Comparison of ENCODE assay signal across 8 cellular contexts in the genomic region with DNA sequence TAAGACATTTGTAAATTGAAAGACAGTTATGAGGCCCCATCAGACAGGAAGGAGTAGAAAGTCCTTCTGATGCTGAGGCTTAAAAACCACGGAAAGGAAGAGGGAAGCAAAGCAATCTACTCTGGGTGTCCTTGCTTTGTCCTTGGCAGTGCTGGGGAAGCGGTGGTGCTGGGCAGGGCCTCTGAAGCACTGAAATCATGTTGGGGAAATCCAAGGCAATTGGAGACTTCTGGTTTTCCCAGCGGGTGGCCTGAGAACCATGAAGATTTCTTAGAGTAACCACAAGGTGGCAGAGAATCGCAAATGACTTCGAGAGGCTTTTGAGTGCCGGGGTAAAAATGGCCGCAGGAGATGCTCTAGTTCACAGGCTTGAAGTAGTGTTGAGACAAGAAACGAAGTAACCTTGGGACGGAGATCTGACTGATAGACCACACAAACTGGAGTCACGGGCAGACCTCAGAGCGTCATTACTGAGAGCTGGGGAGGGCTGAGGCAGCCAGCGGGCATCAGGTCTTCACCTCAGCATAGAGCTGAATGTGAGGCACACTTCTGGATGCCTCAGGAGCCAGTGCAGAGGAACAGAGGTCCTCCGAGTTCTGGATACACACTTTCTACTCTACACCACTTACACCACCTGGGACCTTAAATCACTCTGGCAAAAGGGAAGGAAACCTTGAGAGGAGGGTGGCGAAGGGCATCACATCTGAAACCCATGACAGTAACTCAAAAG.
A peak's percentile ranks its signal among the peaks of the same experiment; 100 is the strongest.
DNase-seq lines count a peak whose midpoint lies in the region; ATAC-seq, FAIRE-seq and TF ChIP-seq lines count a peak whose summit lies in the region.

No MANE protein-coding gene starts in this region.

- H3K36me3 ChIP-seq in body of pancreas (replicated peaks in 1 of 2; ENCODE audit: insufficient read depth in 1 of 2, low read depth in 2 of 2) (no peaks in the 10 kb centered on the region), right lobe of liver (no peaks in the 10 kb centered on the region), suprapubic skin (no peaks in the 10 kb centered on the region)

- TF ChIP-seq EP300 in suprapubic skin (IDR thresholded peaks at IDR 0.05) = no peak

- intact Hi-C loops in body of pancreas (cut with DNase I) = loop anchor here (10.0 kb wide), 1 partner anchor 273 kb away; no protein-coding TSS in a partner anchor
- intact Hi-C loops in right lobe of liver (cut with DNase I) = loop anchor here (10.0 kb wide), 2 partner anchors 183 to 213 kb away; no protein-coding TSS in a partner anchor

- H3K27ac ChIP-seq in body of pancreas = no peak overlapping the region
- H3K27ac ChIP-seq in right lobe of liver = no peak overlapping the region
- H3K27ac ChIP-seq in suprapubic skin = no peak overlapping the region

- DNase-seq in D721Med (ENCODE audit: insufficient read length, low spot score) = no peak
- DNase-seq in HuH-7.5 (ENCODE audit: low spot score) = peak; percentile 7
- DNase-seq in T-helper 9 cell = peak; percentile 7
- peak; percentile 44 to 62 (median 55) for DNase-seq in body of pancreas
- peak in 1 of 3 donors; percentile 42 for DNase-seq in right lobe of liver
- peak in 5 of 6 experiments; percentile 2 to 43 (median 13) for DNase-seq in stimulated activated naive CD4-positive, alpha-beta T cell (lab: John Stamatoyannopoulos, UW)
- DNase-seq in suprapubic skin (ENCODE audit: low spot score in 2 of 2) = no peak

- H3K4me3 ChIP-seq in body of pancreas = no peak overlapping the region
- H3K4me3 ChIP-seq in right lobe of liver = no peak overlapping the region
- H3K4me3 ChIP-seq in suprapubic skin = no peak overlapping the region

- peak; percentile 36 for TF ChIP-seq CTCF in D721Med (IDR thresholded peaks at IDR 0.05; ENCODE audit: insufficient read depth, missing control alignments)
- peak; percentile 12 to 62 (median 54) for TF ChIP-seq CTCF in body of pancreas (IDR thresholded peaks at IDR 0.05)
- peak; percentile 19 to 37 (median 32) for TF ChIP-seq CTCF in right lobe of liver (IDR thresholded peaks at IDR 0.05)
- no peak for TF ChIP-seq CTCF in suprapubic skin (IDR thresholded peaks at IDR 0.05)

- H3K27me3 ChIP-seq in body of pancreas (no peaks in the 10 kb centered on the region), right lobe of liver (no peaks in the 10 kb centered on the region), suprapubic skin (no peaks in the 10 kb centered on the region)

- H3K9me3 ChIP-seq in body of pancreas = no peaks in the 10 kb centered on the region
- H3K9me3 ChIP-seq in right lobe of liver = no peaks in the 10 kb centered on the region
- H3K9me3 ChIP-seq in suprapubic skin = no peaks in the 10 kb centered on the region

- FAIRE-seq in D721Med (lab: Jason Lieb, UNC) = no peak

- ATAC-seq in GM21381 (IDR thresholded peaks at IDR 0.05; ENCODE audit: unreplicated experiment) (peak; percentile 58), body of pancreas (peak; percentile 71), right lobe of liver (peak; percentile 58 to 72 (median 65))

- TF ChIP-seq POLR2A in body of pancreas (IDR thresholded peaks at IDR 0.05) (no peak), right lobe of liver (IDR thresholded peaks at IDR 0.05) (no peak), suprapubic skin (IDR thresholded peaks at IDR 0.05) (no peak)

- 46 to 54% methylated on average over 14 of the region's 14 CpGs for WGBS in body of pancreas, 2 donors
- WGBS in right lobe of liver (ENCODE audit: insufficient coverage, low coverage, low lambda C conversion rate, missing lambda C conversion rate) = 54% methylated on average over 14 of the region's 14 CpGs
- WGBS in suprapubic skin = 65% methylated on average over 14 of the region's 14 CpGs

- no peaks in the 10 kb centered on the region for H3K4me1 ChIP-seq in body of pancreas
- no peaks in the 10 kb centered on the region for H3K4me1 ChIP-seq in right lobe of liver
- no peaks in the 10 kb centered on the region for H3K4me1 ChIP-seq in suprapubic skin

Comparison
In these comparisons a context has a peak if more than half of its experiments do, and no peak if none do; other contexts are left out.
1. DNase-seq: peak in HuH-7.5 (single experiment), T-helper 9 cell (single experiment), body of pancreas (4 of 4) and stimulated activated naive CD4-positive, alpha-beta T cell (5 of 6); none in D721Med (single experiment) and suprapubic skin (0 of 2).
2. CTCF ChIP-seq: peak in D721Med (single experiment), body of pancreas (7 of 7) and right lobe of liver (4 of 4); none in suprapubic skin (0 of 2).
3. Peak in every context shown above with its lines, with median percentiles within 50 percentile points of each other: ATAC-seq.